Comparison of ENCODE assay signal across 9 cellular contexts in the genomic region with DNA sequence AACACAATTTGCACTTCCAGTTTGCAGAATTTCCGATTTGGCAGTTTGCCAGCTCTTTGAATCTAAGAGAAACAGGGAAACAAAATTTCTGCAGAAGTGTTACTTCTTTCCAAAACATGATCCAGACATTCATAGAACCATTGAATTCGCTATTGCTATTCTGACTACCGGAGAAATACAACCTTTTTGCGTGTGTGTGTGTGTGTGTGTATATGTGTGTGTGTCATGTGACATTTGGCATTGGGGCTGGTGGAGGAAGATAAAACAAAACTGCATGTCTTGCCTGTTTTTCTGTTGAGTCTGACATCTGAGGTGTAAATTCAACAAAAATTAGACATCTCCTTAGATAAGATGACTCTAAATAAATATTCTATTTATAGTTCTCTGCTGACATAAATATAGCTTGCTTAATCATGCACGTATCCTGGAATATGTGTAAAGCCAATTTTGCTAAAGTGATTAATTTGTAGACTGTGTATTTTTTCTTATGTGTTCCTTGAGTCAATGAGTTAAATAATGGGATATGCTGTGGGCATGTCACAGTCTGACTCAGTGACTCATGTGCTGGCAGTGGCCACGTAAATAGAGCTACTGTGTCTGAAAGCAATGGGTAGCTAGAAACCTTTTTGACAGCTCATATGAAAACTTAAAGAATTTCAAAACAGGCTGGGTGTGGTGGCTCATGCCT.
DNase-seq lines count a peak whose midpoint lies in the region; ATAC-seq and TF ChIP-seq lines count a peak whose summit lies in the region.
"Had no signal": no experiment of that assay in that cellular context is flagged by ENCODE, and none has a peak within 500 bp of the region (broad histone marks: within the 10 kb centered on the region; RNA-seq: fewer than 3 reads in every experiment).

No MANE protein-coding gene starts in this region.

- BruUV-seq in Calu3 (replicated peaks; lab: Mats Ljungman, UMichigan), result no TSS peak

- no peaks in the 10 kb centered on the region for H3K4me1 Mint-ChIP-seq in Calu3 (ENCODE audit: low read depth, unreplicated experiment)

- peak overlapping the region; percentile 24 for H3K4me3 Mint-ChIP-seq in Calu3 (ENCODE audit: low read depth, unreplicated experiment)

- H3K4me3 ChIP-seq in astrocyte of the cerebellum (ENCODE audit: low read depth, low read length), result no peak overlapping the region
- H3K4me3 ChIP-seq: upper lobe of left lung had no signal

- H3K27me3 Mint-ChIP-seq in Calu3 (ENCODE audit: unreplicated experiment), result no peaks in the 10 kb centered on the region

- ATAC-seq in GM21576 (IDR thresholded peaks at IDR 0.05; ENCODE audit: unreplicated experiment) (peak; percentile 72), GM19397 (IDR thresholded peaks at IDR 0.05; ENCODE audit: unreplicated experiment) (no peak), HG03139 (IDR thresholded peaks at IDR 0.05; ENCODE audit: unreplicated experiment) (no peak)

- in situ Hi-C loops in astrocyte of the cerebellum (cut with HindIII; ENCODE audit: low sequenced_read_pairs), result no loop called here

- peak; percentile 46 for DNase-seq in Calu3
- peak; percentile 85 for DNase-seq in LoVo (ENCODE audit: low spot score)
- peak; percentile 52 for DNase-seq in astrocyte of the cerebellum (ENCODE audit: low read depth)
- DNase-seq in midbrain (lab: John Stamatoyannopoulos, UW), result peak; percentile 2
- DNase-seq in MV-4-11 (lab: John Stamatoyannopoulos, UW), result no peak

- intact Hi-C loops in Calu3 (cut with micrococcal nuclease; ENCODE audit: unreplicated experiment), result no loop called here

- CTCF ChIA-PET in Calu3 (lab: Charles Lee), result interaction anchor here (0.6 to 2.0 kb wide), 7 partner anchors 10 to 209 kb away, joined by 3 to 8 read pairs (median 3); no protein-coding TSS in a partner anchor

- peak overlapping the region; percentile 48 for H3K27ac Mint-ChIP-seq in Calu3 (ENCODE audit: unreplicated experiment)

- H3K36me3 Mint-ChIP-seq in Calu3 (ENCODE audit: insufficient read depth, unreplicated experiment), result no peaks in the 10 kb centered on the region

- TF ChIP-seq CTCF in Calu3 (IDR thresholded peaks at IDR 0.05; ENCODE audit: unreplicated experiment) (no peak), astrocyte of the cerebellum (IDR thresholded peaks at IDR 0.05; ENCODE audit: low read depth, low read length, missing control alignments) (no peak)

- no peaks in the 10 kb centered on the region for H3K9me3 Mint-ChIP-seq in Calu3 (ENCODE audit: low read depth, unreplicated experiment)
